18 cellular contexts compared by ENCODE assay signal in genomic region chr7:2487586-2488271, GRCh38. TPM values are rescaled to one million over a fixed set of nuclear protein-coding genes. Genes with fewer than 3 reads are reported as not detected.
DNase-seq lines count a peak whose midpoint lies in the region; ATAC-seq and TF ChIP-seq lines count a peak whose summit lies in the region.
"Had no signal": no experiment of that assay in that cellular context is flagged by ENCODE, and none has a peak within 500 bp of the region (broad histone marks: within the 10 kb centered on the region; RNA-seq: fewer than 3 reads in every experiment).

No MANE protein-coding gene starts in this region.

- WGBS in right lobe of liver (ENCODE audit: insufficient coverage, low coverage, low lambda C conversion rate, missing lambda C conversion rate), result 65% methylated on average over 4 of the region's 14 CpGs
- WGBS in testis, 2 donors, result 42 to 43% methylated on average over 5 to 14 of the region's 14 CpGs
- WGBS in spleen, 5 donors, result 54 to 69% (median 68%) methylated on average over 4 to 14 of the region's 14 CpGs

- H3K27me3 ChIP-seq in right lobe of liver (no peaks in the 10 kb centered on the region), testis (no peaks in the 10 kb centered on the region), spleen (replicated peaks in 1 of 7) (peaks cover 0 to 17% (median 0%) of the 10 kb centered on the region in 7 donors)
- H3K27me3 ChIP-seq: brain microvascular endothelial cell had no signal

- H3K27ac ChIP-seq in cingulate gyrus (ENCODE audit: low read depth, low read length) (peak overlapping the region; percentile 19), right lobe of liver (no peak overlapping the region), testis (peak overlapping the region; percentile 44 to 77), spleen (no peak overlapping the region)
- H3K27ac ChIP-seq: brain microvascular endothelial cell had no signal

- H3K9me3 ChIP-seq in right lobe of liver, result no peaks in the 10 kb centered on the region
- no peaks in the 10 kb centered on the region for H3K9me3 ChIP-seq in testis
- peaks cover 0 to 9% (median 7%) of the 10 kb centered on the region in 8 donors for H3K9me3 ChIP-seq in spleen

- TF ChIP-seq CTCF in right lobe of liver (IDR thresholded peaks at IDR 0.05) (no peak), testis (IDR thresholded peaks at IDR 0.05) (no peak), spleen (IDR thresholded peaks at IDR 0.05 in 8 of 11, conservative IDR thresholded peaks at IDR 0.05 in 3 of 11) (no peak)

- intact Hi-C loops in right lobe of liver (cut with DNase I), result no loop called here
- intact Hi-C loops in testis (cut with DNase I; ENCODE audit: low total_unique reads), result no loop called here
- intact Hi-C loops in spleen (cut with DNase I; ENCODE audit: low total_unique reads), result no loop called here

- DNase-seq in LHCN-M2 (ENCODE audit: low read depth) (peak; percentile 60), right lobe of liver (peak in 2 of 3 donors; percentile 11 to 35), testis (peak; percentile 70), spleen (no peak), NCI-H1105 (lab: John Stamatoyannopoulos, UW) (no peak)
- DNase-seq: activated CD4-positive, alpha-beta T cell treated with anti-CD3 and anti-CD28 coated beads, Interleukin-2, amount 10 ng/mL, durations not matched to agents 7 days and 5 days; activated T-cell treated with anti-CD3 and anti-CD28 coated beads for 4 hours; brain microvascular endothelial cell; effector CD4-positive, alpha-beta T cell; foreskin melanocyte; transverse colon had no signal

- H3K4me1 ChIP-seq in right lobe of liver, result no peaks in the 10 kb centered on the region
- H3K4me1 ChIP-seq in testis, result peaks cover 33% of the 10 kb centered on the region
- H3K4me1 ChIP-seq in spleen, result peaks cover 0 to 33% (median 12%) of the 10 kb centered on the region in 6 donors

- no peak for TF ChIP-seq POLR2A in right lobe of liver (IDR thresholded peaks at IDR 0.05)
- TF ChIP-seq POLR2A in testis (IDR thresholded peaks at IDR 0.05), result no peak
- no peak for TF ChIP-seq POLR2A in spleen (IDR thresholded peaks at IDR 0.05)

- H3K4me3 ChIP-seq in right lobe of liver (no peak overlapping the region), testis (no peak overlapping the region), spleen (no peak overlapping the region)
- H3K4me3 ChIP-seq: transverse colon had no signal

- no peaks in the 10 kb centered on the region for H3K36me3 ChIP-seq in right lobe of liver
- H3K36me3 ChIP-seq in testis (ENCODE audit: low read depth, missing control alignments), result no peaks in the 10 kb centered on the region
- H3K36me3 ChIP-seq in spleen, result no peaks in the 10 kb centered on the region
- H3K36me3 ChIP-seq: brain microvascular endothelial cell, transverse colon had no signal

- ATAC-seq in right lobe of liver (peak in 1 of 4 donors; percentile 6), HG02588 (IDR thresholded peaks at IDR 0.05; ENCODE audit: unreplicated experiment) (no peak), GM19351 (IDR thresholded peaks at IDR 0.05; ENCODE audit: unreplicated experiment) (no peak)

RNA-seq across cellular contexts. Expression of gene GRIFIN, which starts 11.5 kb away (rescaled TPM):
- total RNA-seq in LHCN-M2 (2014; rRNA removed) (not detected in 2 replicates), right lobe of liver (not detected), testis (not detected), spleen (not detected)
- not detected for polyA plus RNA-seq in LHCN-M2 (2012)
- polyA plus RNA-seq in testis (ENCODE audit: insufficient read depth, low read depth, low replicate concordance) (not detected), spleen (not detected)
- total RNA-seq: activated CD4-positive, alpha-beta T cell treated with anti-CD3 and anti-CD28 coated beads, Interleukin-2, amount 10 ng/mL, durations not matched to agents 7 days and 5 days; lung microvascular endothelial cell; renal cortical epithelial cell; transverse colon had no signal
- polyA plus RNA-seq: BJ, neural cell had no signal

RNA-seq across cellular contexts. Expression of gene LFNG, which starts 31.8 kb away (rescaled TPM):
- total RNA-seq in LHCN-M2 (2014; rRNA removed) (15.2 and 15.7 TPM in 2 replicates), right lobe of liver (1 to 10 TPM; 1.0 to 4.3 (median 1.7) TPM), testis (10 to 100 TPM; 18.3 to 34.1 TPM), spleen (10 to 100 TPM; 33.3 to 47.4 (median 42.3) TPM)
- 15.5 TPM for polyA plus RNA-seq in LHCN-M2 (2012)
- polyA plus RNA-seq in testis (ENCODE audit: insufficient read depth, low read depth, low replicate concordance) (10.1 TPM), spleen (10 to 100 TPM; 21.2 to 22.4 (median 21.6) TPM)

Comparison
In these comparisons a context has a peak if more than half of its experiments do, and no peak if none do; other contexts are left out.
1. DNase-seq: peak in LHCN-M2 (single experiment), right lobe of liver (2 of 3) and testis (single experiment); none in spleen (single experiment) and NCI-H1105 (single experiment).
2. H3K27ac ChIP-seq: peak in cingulate gyrus (single experiment) and testis (2 of 2); none in right lobe of liver (0 of 3) and spleen (0 of 8).